ENCODE assay signal across 8 cellular contexts in genomic region chr2:121356058-121356640, GRCh38.
A peak's percentile ranks its signal among the peaks of the same experiment; 100 is the strongest.
DNase-seq lines count a peak whose midpoint lies in the region; ATAC-seq and TF ChIP-seq lines count a peak whose summit lies in the region.

No MANE protein-coding gene starts in this region.

- H3K4me3 Mint-ChIP-seq in endodermal cell: no peak overlapping the region

- H3K4me1 ChIP-seq in A673 (ENCODE audit: insufficient read depth, low read length, poor library complexity, severe bottlenecking) (no peaks in the 10 kb centered on the region), PC-3 (ENCODE audit: insufficient read depth, low read length) (peaks cover 49% of the 10 kb centered on the region), endodermal cell (ENCODE audit: control insufficient read depth, insufficient read depth, low read length) (no peaks in the 10 kb centered on the region), mesendoderm (ENCODE audit: control insufficient read depth, low read depth, low read length) (no peaks in the 10 kb centered on the region)

- H3F3A ChIP-seq in PC-3 (ENCODE audit: low read length, unreplicated experiment): peaks cover 4% of the 10 kb centered on the region

- H3K79me1 ChIP-seq in mesendoderm (ENCODE audit: low read length): no peaks in the 10 kb centered on the region

- H3K9me3 ChIP-seq in A673 (ENCODE audit: low read depth, low read length, poor library complexity, severe bottlenecking): no peaks in the 10 kb centered on the region
- no peaks in the 10 kb centered on the region for H3K9me3 ChIP-seq in PC-3 (ENCODE audit: low read length)
- H3K9me3 ChIP-seq in endodermal cell (ENCODE audit: control insufficient read depth, low read length): no peaks in the 10 kb centered on the region

- H3K4me2 ChIP-seq in PC-3 (ENCODE audit: low read length) (peak overlapping the region; percentile 21), mesendoderm (ENCODE audit: low read length) (no peak overlapping the region)

- POLR2A ChIA-PET in A673 (lab: Charles Lee; ENCODE audit: low non-redundant PET): no interaction called here
- POLR2A ChIA-PET in PC-3 (lab: Charles Lee; ENCODE audit: unreplicated experiment): interaction anchor here (0.7 kb wide), 2 partner anchors 9 to 175 kb away, joined by 4 to 10 read pairs; no protein-coding TSS in a partner anchor

- H2BK120ac ChIP-seq in mesendoderm (ENCODE audit: low read depth, low read length): no peak overlapping the region

- no peak overlapping the region for H2BK5ac ChIP-seq in mesendoderm (ENCODE audit: low read length)

- no peak overlapping the region for H4K8ac ChIP-seq in mesendoderm (ENCODE audit: low read depth, low read length)

- no peak overlapping the region for H3K23ac ChIP-seq in mesendoderm (ENCODE audit: low read length)

- peaks cover 42% of the 10 kb centered on the region for H3K36me3 Mint-ChIP-seq in endodermal cell (ENCODE audit: low read depth)

- H3K4me3 ChIP-seq in A673 (ENCODE audit: low read depth, low read length, poor library complexity, severe bottlenecking): no peak overlapping the region
- H3K4me3 ChIP-seq in GM06990 (replicated peaks; ENCODE audit: low read depth, low read length): no peak overlapping the region
- H3K4me3 ChIP-seq in PC-3 (ENCODE audit: low read length): no peak overlapping the region
- H3K4me3 ChIP-seq in endodermal cell (ENCODE audit: low read length): no peak overlapping the region
- H3K4me3 ChIP-seq in mesendoderm (ENCODE audit: low read length): no peak overlapping the region

- H3K36me3 ChIP-seq in A673 (ENCODE audit: insufficient read depth, low read length, poor library complexity, severe bottlenecking): peaks cover 6% of the 10 kb centered on the region
- H3K36me3 ChIP-seq in GM06990 (ENCODE audit: control insufficient read depth, insufficient read depth, low read length): peaks cover 33% of the 10 kb centered on the region
- H3K36me3 ChIP-seq in PC-3 (ENCODE audit: low read depth, low read length): peaks cover 24% of the 10 kb centered on the region
- H3K36me3 ChIP-seq in endodermal cell (ENCODE audit: control insufficient read depth, insufficient read depth, low read length): peaks cover 68% of the 10 kb centered on the region
- H3K36me3 ChIP-seq in mesendoderm (ENCODE audit: control insufficient read depth, insufficient read depth, low read length): peaks cover 5% of the 10 kb centered on the region

- ATAC-seq in PC-3: peak; percentile 39
- no peak for ATAC-seq in GM19397 (IDR thresholded peaks at IDR 0.05; ENCODE audit: unreplicated experiment)
- no peak for ATAC-seq in GM19328 (IDR thresholded peaks at IDR 0.05; ENCODE audit: unreplicated experiment)

- DNase-seq in A673 (ENCODE audit: low spot score) (peak; percentile 76), GM06990 (ENCODE audit: extremely low read depth, insufficient read length) (no peak), PC-3 (peak; percentile 91), endodermal cell (peak; percentile 85), mesendoderm (peak; percentile 84)

- peak; percentile 85 for TF ChIP-seq CTCF in A673 (conservative IDR thresholded peaks at IDR 0.05; ENCODE audit: low read depth, low read length)
- TF ChIP-seq CTCF in GM06990 (IDR thresholded peaks at IDR 0.05; ENCODE audit: insufficient read depth, low read length, poor library complexity, severe bottlenecking): peak; percentile 71
- peak; percentile 71 for TF ChIP-seq CTCF in LNCAP (IDR thresholded peaks at IDR 0.05)
- peak; percentile 86 for TF ChIP-seq CTCF in PC-3 (conservative IDR thresholded peaks at IDR 0.05; ENCODE audit: low read depth, low read length)
- TF ChIP-seq CTCF in endodermal cell (conservative IDR thresholded peaks at IDR 0.05): peak; percentile 87

- CTCF ChIA-PET in A673 (lab: Charles Lee): interaction anchor here (0.6 to 2.7 kb wide), 7 partner anchors 8 to 407 kb away, joined by 3 to 31 read pairs (median 4); no protein-coding TSS in a partner anchor
- CTCF ChIA-PET in PC-3 (lab: Charles Lee): interaction anchor here (0.5 to 1.7 kb wide), 10 partner anchors 10 to 673 kb away, joined by 3 to 29 read pairs (median 4); no protein-coding TSS in a partner anchor

- H2AFZ ChIP-seq in PC-3 (ENCODE audit: low read length): no peak overlapping the region

- no peak overlapping the region for H2AK5ac ChIP-seq in mesendoderm (ENCODE audit: low read length)

- H3K9ac ChIP-seq in PC-3 (ENCODE audit: low read length): peak overlapping the region; percentile 23
- no peak overlapping the region for H3K9ac ChIP-seq in endodermal cell (ENCODE audit: extremely low read depth, low read length, poor library complexity, severe bottlenecking)
- H3K9ac ChIP-seq in mesendoderm (ENCODE audit: low read length): no peak overlapping the region

- WGBS in endodermal cell (ENCODE audit: insufficient coverage in 1 of 2, insufficient read length in 1 of 2), 2 experiments: 33 to 45% methylated on average over 5 to 9 of the region's 9 CpGs
- WGBS in mesendoderm (ENCODE audit: extremely low coverage, insufficient coverage, low lambda C conversion rate): no CpG with 5 or more reads among the region's 9 CpGs

- H3K27ac ChIP-seq in A673 (ENCODE audit: low read depth, low read length, poor library complexity, severe bottlenecking) (no peak overlapping the region), PC-3 (ENCODE audit: low read length) (peak overlapping the region; percentile 45), endodermal cell (ENCODE audit: low read depth, low read length) (no peak overlapping the region), mesendoderm (ENCODE audit: low read depth, low read length) (no peak overlapping the region)

- BruUV-seq in A673 (replicated peaks; lab: Mats Ljungman, UMichigan) (no TSS peak), PC-3 (replicated peaks; lab: Mats Ljungman, UMichigan) (no TSS peak)

- H3K27me3 Mint-ChIP-seq in endodermal cell (ENCODE audit: insufficient read depth): no peaks in the 10 kb centered on the region

- no peaks in the 10 kb centered on the region for H3K79me2 ChIP-seq in PC-3 (ENCODE audit: low read length)
- no peaks in the 10 kb centered on the region for H3K79me2 ChIP-seq in mesendoderm (ENCODE audit: control insufficient read depth, insufficient read depth, low read length)

- H2BK15ac ChIP-seq in mesendoderm (replicated peaks; ENCODE audit: low read depth): no peak overlapping the region

- no peak overlapping the region for H3K18ac ChIP-seq in mesendoderm (ENCODE audit: low read length)

- no peak overlapping the region for H3K4ac ChIP-seq in mesendoderm (ENCODE audit: low read depth, low read length)

- no peaks in the 10 kb centered on the region for H3K27me3 ChIP-seq in A673 (replicated peaks; ENCODE audit: insufficient read depth, low read depth, low read length, poor library complexity)
- H3K27me3 ChIP-seq in GM06990 (replicated peaks; ENCODE audit: control insufficient read depth, insufficient read depth, low read length): no peaks in the 10 kb centered on the region
- no peaks in the 10 kb centered on the region for H3K27me3 ChIP-seq in PC-3 (ENCODE audit: low read length)
- no peaks in the 10 kb centered on the region for H3K27me3 ChIP-seq in endodermal cell (ENCODE audit: control insufficient read depth, insufficient read depth, low read length, poor library complexity, severe bottlenecking)
- no peaks in the 10 kb centered on the region for H3K27me3 ChIP-seq in mesendoderm (ENCODE audit: insufficient read depth, low read length, poor library complexity)

- intact Hi-C loops in A673 (cut with micrococcal nuclease; ENCODE audit: unreplicated experiment) (loop anchor here (5.0 kb wide), 1 partner anchor 259 kb away; no protein-coding TSS in a partner anchor), PC-3 (cut with micrococcal nuclease) (loop anchor here (1.0 to 5.0 kb wide), 2 partner anchors 229 to 261 kb away; no protein-coding TSS in a partner anchor)

- no peak overlapping the region for H4K5ac ChIP-seq in mesendoderm (ENCODE audit: low read length)

- no peaks in the 10 kb centered on the region for H3K9me2 ChIP-seq in PC-3 (replicated peaks; ENCODE audit: low read length)

- no peak overlapping the region for H3K56ac ChIP-seq in mesendoderm (ENCODE audit: low read length)

- H3K9me3 Mint-ChIP-seq in endodermal cell: no peaks in the 10 kb centered on the region

- no peaks in the 10 kb centered on the region for H4K20me1 ChIP-seq in PC-3 (ENCODE audit: low read length)

- peaks cover 3% of the 10 kb centered on the region for H3K4me1 Mint-ChIP-seq in endodermal cell

- H3K27ac Mint-ChIP-seq in endodermal cell: no peak overlapping the region
